20 cellular contexts compared by ENCODE assay signal in the genomic region with DNA sequence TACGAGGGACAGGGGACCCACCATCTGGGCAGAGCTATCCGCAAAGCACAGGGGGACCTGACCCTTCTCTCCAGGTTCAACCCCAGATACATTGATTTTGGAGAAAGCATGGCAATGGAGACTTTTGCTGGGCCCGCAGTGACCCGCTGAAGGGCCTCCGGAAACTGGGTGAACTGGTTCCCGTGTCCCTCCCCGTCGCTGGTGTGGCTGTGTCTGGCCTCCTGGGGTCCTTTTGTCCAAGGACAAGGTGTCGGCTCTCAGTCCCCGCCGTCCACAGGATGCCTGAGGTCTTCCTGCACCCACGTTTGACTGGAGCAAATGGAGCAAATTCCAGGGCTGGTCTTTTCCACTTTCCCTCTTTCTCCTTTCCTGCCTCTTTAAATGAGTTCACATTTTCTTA.
DNase-seq lines count a peak whose midpoint lies in the region; ATAC-seq, FAIRE-seq and TF ChIP-seq lines count a peak whose summit lies in the region.
"Had no signal": no experiment of that assay in that cellular context is flagged by ENCODE, and none has a peak within 500 bp of the region (broad histone marks: within the 10 kb centered on the region; RNA-seq: fewer than 3 reads in every experiment).

No MANE protein-coding gene starts in this region.

- H3K27ac ChIP-seq in right cardiac atrium (ENCODE audit: low read length) (no peak overlapping the region), astrocyte (ENCODE audit: low read depth, low read length) (no peak overlapping the region), osteoblast (ENCODE audit: low read depth, low read length) (no peak overlapping the region), thoracic aorta (peak overlapping the region; percentile 25 to 60)
- H3K27ac ChIP-seq: 22Rv1, A549 had no signal

- H3K4me2 ChIP-seq in astrocyte (ENCODE audit: low read length) (peak overlapping the region; percentile 15), osteoblast (ENCODE audit: insufficient read depth, low read length) (no peak overlapping the region)
- H3K4me2 ChIP-seq: A549 had no signal

- ATAC-seq in Right ventricle myocardium inferior (no peak), right cardiac atrium (no peak), thoracic aorta (ENCODE audit: insufficient number of reproducible peaks, low FRiP score, low read depth) (no peak), HG02973 (IDR thresholded peaks at IDR 0.05; ENCODE audit: unreplicated experiment) (no peak), GM19035 (IDR thresholded peaks at IDR 0.05; ENCODE audit: unreplicated experiment) (no peak)
- no peak for ATAC-seq in activated T-cell treated with anti-CD3 and anti-CD28 coated beads, Interleukin-2, amount 50 U/mL, for 72 hours (replicated peaks in 1 of 2)
- ATAC-seq: A549; CD8-positive, alpha-beta T cell had no signal

- H3K27ac Mint-ChIP-seq in astrocyte (ENCODE audit: unreplicated experiment): no peak overlapping the region
- H3K27ac Mint-ChIP-seq in activated T-cell treated with anti-CD3 and anti-CD28 coated beads, Interleukin-2, amount 50 U/mL, for 72 hours: no peak overlapping the region
- H3K27ac Mint-ChIP-seq: CD8-positive, alpha-beta T cell had no signal

- no peaks in the 10 kb centered on the region for H3K9me3 ChIP-seq in right cardiac atrium (ENCODE audit: control insufficient read depth, low read length)
- no peaks in the 10 kb centered on the region for H3K9me3 ChIP-seq in astrocyte (ENCODE audit: insufficient read depth, low read depth, low read length)
- no peaks in the 10 kb centered on the region for H3K9me3 ChIP-seq in osteoblast (ENCODE audit: low read depth, low read length)
- no peaks in the 10 kb centered on the region for H3K9me3 ChIP-seq in thoracic aorta
- H3K9me3 ChIP-seq: A549, HAP-1 had no signal

- H4K20me1 ChIP-seq in astrocyte (ENCODE audit: insufficient read depth, low read length) (peaks cover 29% of the 10 kb centered on the region), osteoblast (ENCODE audit: insufficient read depth, low read length) (peaks cover 3% of the 10 kb centered on the region)

- no peak for FAIRE-seq in astrocyte (lab: Jason Lieb, UNC)
- FAIRE-seq: A549, GM12892, GM18507, H1 had no signal

- intact Hi-C loops in Right ventricle myocardium inferior (cut with DNase I) (no loop called here), right cardiac atrium (cut with DNase I) (no loop called here)

- H3K4me1 ChIP-seq in right cardiac atrium (ENCODE audit: control insufficient read depth, insufficient read depth, low read length) (peaks cover 3% of the 10 kb centered on the region), astrocyte (ENCODE audit: insufficient read depth, low read length) (peaks cover 4% of the 10 kb centered on the region), osteoblast (ENCODE audit: insufficient read depth, low read length) (peaks cover 3% of the 10 kb centered on the region), thoracic aorta (ENCODE audit: control insufficient read depth in 1 of 2, low read depth in 2 of 2) (peaks cover 31 to 77% of the 10 kb centered on the region in 2 donors)
- H3K4me1 ChIP-seq: A549 had no signal

- 65% methylated on average over 12 of the region's 12 CpGs for WGBS in right cardiac atrium

- H3K4me3 Mint-ChIP-seq in astrocyte (ENCODE audit: unreplicated experiment): no peak overlapping the region
- no peak overlapping the region for H3K4me3 Mint-ChIP-seq in activated T-cell treated with anti-CD3 and anti-CD28 coated beads, Interleukin-2, amount 50 U/mL, for 72 hours
- H3K4me3 Mint-ChIP-seq: CD8-positive, alpha-beta T cell had no signal

- H2AFZ ChIP-seq in astrocyte (ENCODE audit: low read depth, low read length) (no peak overlapping the region), osteoblast (ENCODE audit: low read length) (no peak overlapping the region)

- no peak for TF ChIP-seq CTCF in astrocyte (IDR thresholded peaks at IDR 0.05; ENCODE audit: insufficient read depth, low read depth, low read length)
- no peak for TF ChIP-seq CTCF in osteoblast (IDR thresholded peaks at IDR 0.05; ENCODE audit: extremely low read depth, low read depth, low read length)
- TF ChIP-seq CTCF in thoracic aorta (IDR thresholded peaks at IDR 0.05): no peak

- no peaks in the 10 kb centered on the region for H3K4me1 Mint-ChIP-seq in astrocyte (ENCODE audit: low read depth, unreplicated experiment)
- H3K4me1 Mint-ChIP-seq in activated T-cell treated with anti-CD3 and anti-CD28 coated beads, Interleukin-2, amount 50 U/mL, for 72 hours (ENCODE audit: low read depth): no peaks in the 10 kb centered on the region

- no peaks in the 10 kb centered on the region for H3K36me3 Mint-ChIP-seq in astrocyte (ENCODE audit: low read depth, unreplicated experiment)
- H3K36me3 Mint-ChIP-seq in activated T-cell treated with anti-CD3 and anti-CD28 coated beads, Interleukin-2, amount 50 U/mL, for 72 hours (ENCODE audit: insufficient read depth in 2 of 2): no peaks in the 10 kb centered on the region
- H3K36me3 Mint-ChIP-seq: CD8-positive, alpha-beta T cell had no signal

- peaks cover 54% of the 10 kb centered on the region for H3K27me3 Mint-ChIP-seq in astrocyte (ENCODE audit: low read depth, unreplicated experiment)
- H3K27me3 Mint-ChIP-seq in activated T-cell treated with anti-CD3 and anti-CD28 coated beads, Interleukin-2, amount 50 U/mL, for 72 hours (ENCODE audit: low read depth): peaks cover 5% of the 10 kb centered on the region

- H3K9ac ChIP-seq in astrocyte (ENCODE audit: low read length): no peak overlapping the region

- H3K27me3 ChIP-seq in right cardiac atrium (ENCODE audit: control insufficient read depth, insufficient read depth) (no peaks in the 10 kb centered on the region), astrocyte (ENCODE audit: insufficient read depth, low read length) (peaks cover 9% of the 10 kb centered on the region), osteoblast (ENCODE audit: insufficient read depth, low read length) (no peaks in the 10 kb centered on the region), thoracic aorta (replicated peaks; ENCODE audit: insufficient read depth) (no peaks in the 10 kb centered on the region)

- H3K4me3 ChIP-seq in right cardiac atrium (ENCODE audit: low read length) (no peak overlapping the region), astrocyte (ENCODE audit: insufficient read depth, low read depth, low read length) (no peak overlapping the region), osteoblast (ENCODE audit: insufficient read depth, low read length) (no peak overlapping the region), thoracic aorta (no peak overlapping the region)
- H3K4me3 ChIP-seq: A549, HAP-1 had no signal

- H3K79me2 ChIP-seq in astrocyte (ENCODE audit: insufficient read depth, low read length): no peaks in the 10 kb centered on the region
- H3K79me2 ChIP-seq in osteoblast (ENCODE audit: insufficient read depth, low read length): no peaks in the 10 kb centered on the region

- DNase-seq in Right ventricle myocardium inferior (ENCODE audit: missing footprints) (peak; percentile 27), right cardiac atrium (no peak), astrocyte (ENCODE audit: low read depth) (no peak), osteoblast (ENCODE audit: insufficient read length, low spot score, missing footprints) (peak; percentile 83), thoracic aorta (ENCODE audit: low spot score) (no peak)
- DNase-seq in activated T-cell treated with anti-CD3 and anti-CD28 coated beads, Interleukin-2, amount 50 U/mL, for 72 hours: no peak
- DNase-seq: AML-193; CD8-positive, alpha-beta T cell; DMS 273 treated with DMSO at 0.1 percent for 48 hours; DMS53; DND-41; EL had no signal

- H3K9me3 Mint-ChIP-seq in astrocyte (ENCODE audit: unreplicated experiment): no peaks in the 10 kb centered on the region
- H3K9me3 Mint-ChIP-seq in activated T-cell treated with anti-CD3 and anti-CD28 coated beads, Interleukin-2, amount 50 U/mL, for 72 hours: no peaks in the 10 kb centered on the region
- H3K9me3 Mint-ChIP-seq: CD8-positive, alpha-beta T cell had no signal

- no peaks in the 10 kb centered on the region for H3K36me3 ChIP-seq in astrocyte (ENCODE audit: insufficient read depth, low read length)
- no peaks in the 10 kb centered on the region for H3K36me3 ChIP-seq in osteoblast (ENCODE audit: insufficient read depth, low read length)
- H3K36me3 ChIP-seq in thoracic aorta: peaks cover 9% of the 10 kb centered on the region
- H3K36me3 ChIP-seq: HAP-1 had no signal

Comparison
In these comparisons a context has a peak if more than half of its experiments do, and no peak if none do; other contexts are left out.
1. DNase-seq: peak in Right ventricle myocardium inferior (single experiment) and osteoblast (single experiment); none in right cardiac atrium (0 of 3), astrocyte (single experiment), thoracic aorta (single experiment) and activated T-cell treated with anti-CD3 and anti-CD28 coated beads, Interleukin-2, amount 50 U/mL, for 72 hours (0 of 2).
2. H3K27ac ChIP-seq: peak in thoracic aorta (2 of 2); none in right cardiac atrium (single experiment), astrocyte (single experiment) and osteoblast (single experiment).